Comparison of ENCODE assay signal across 18 cellular contexts in genomic region chr4:154478547-154478946, GRCh38. TPM values are rescaled to one million over a fixed set of nuclear protein-coding genes. Genes with fewer than 3 reads are reported as not detected.
DNase-seq lines count a peak whose midpoint lies in the region; ATAC-seq and TF ChIP-seq lines count a peak whose summit lies in the region.
"Had no signal": no experiment of that assay in that cellular context is flagged by ENCODE, and none has a peak within 500 bp of the region (broad histone marks: within the 10 kb centered on the region; RNA-seq: fewer than 3 reads in every experiment).

No MANE protein-coding gene starts in this region.

- peak; percentile 8 for ATAC-seq in GM18508 (IDR thresholded peaks at IDR 0.05; ENCODE audit: insufficient read depth, unreplicated experiment)
- ATAC-seq in GM19438 (IDR thresholded peaks at IDR 0.05; ENCODE audit: low read depth, unreplicated experiment) = peak; percentile 45
- peak; percentile 41 for ATAC-seq in HG02759 (IDR thresholded peaks at IDR 0.05; ENCODE audit: unreplicated experiment)
- peak; percentile 25 for ATAC-seq in HG03280 (IDR thresholded peaks at IDR 0.05; ENCODE audit: unreplicated experiment)
- ATAC-seq in GM21360 (IDR thresholded peaks at IDR 0.05; ENCODE audit: unreplicated experiment) = no peak
- ATAC-seq in natural killer cell treated with Interleukin-12 subunit alpha and Interleukin-12 subunit beta and Interleukin-15 and Interleukin-18, amount 100 ng/mL, for 72 hours = no peak
- ATAC-seq: activated CD8-positive, alpha-beta T cell treated with anti-CD3 and anti-CD28 coated beads for 36 hours; left cardiac atrium had no signal

- TF ChIP-seq POLR2A in uterus (IDR thresholded peaks at IDR 0.05) = no peak

- TF ChIP-seq CTCF in uterus (IDR thresholded peaks at IDR 0.05) = no peak

- H3K4me3 ChIP-seq in uterus = no peak overlapping the region
- H3K4me3 ChIP-seq: esophagus squamous epithelium, hepatocyte, spleen had no signal

- H3K4me1 ChIP-seq in uterus = no peaks in the 10 kb centered on the region
- H3K4me1 ChIP-seq: esophagus squamous epithelium, spleen had no signal

- H3K27me3 Mint-ChIP-seq in natural killer cell treated with Interleukin-12 subunit alpha and Interleukin-12 subunit beta and Interleukin-15 and Interleukin-18, amount 100 ng/mL, for 72 hours = peaks cover 8 to 14% of the 10 kb centered on the region in 2 donors

- H3K36me3 Mint-ChIP-seq in natural killer cell treated with Interleukin-12 subunit alpha and Interleukin-12 subunit beta and Interleukin-15 and Interleukin-18, amount 100 ng/mL, for 72 hours = no peaks in the 10 kb centered on the region

- H3K27ac ChIP-seq in uterus = no peak overlapping the region
- H3K27ac ChIP-seq: esophagus squamous epithelium, hepatocyte, spleen had no signal

- no peaks in the 10 kb centered on the region for H3K27me3 ChIP-seq in uterus

- H3K9me3 Mint-ChIP-seq in natural killer cell treated with Interleukin-12 subunit alpha and Interleukin-12 subunit beta and Interleukin-15 and Interleukin-18, amount 100 ng/mL, for 72 hours = no peaks in the 10 kb centered on the region
- H3K9me3 Mint-ChIP-seq: activated CD8-positive, alpha-beta T cell treated with anti-CD3 and anti-CD28 coated beads for 36 hours had no signal

- no peaks in the 10 kb centered on the region for H3K36me3 ChIP-seq in uterus
- H3K36me3 ChIP-seq: esophagus squamous epithelium, spleen had no signal

- no peak overlapping the region for H3K4me3 Mint-ChIP-seq in natural killer cell treated with Interleukin-12 subunit alpha and Interleukin-12 subunit beta and Interleukin-15 and Interleukin-18, amount 100 ng/mL, for 72 hours
- H3K4me3 Mint-ChIP-seq: activated CD8-positive, alpha-beta T cell treated with anti-CD3 and anti-CD28 coated beads for 36 hours had no signal

- DNase-seq in uterus (no peak), dedifferentiated amniotic fluid mesenchymal stem cell (ENCODE audit: extremely low spot score) (no peak)
- no peak for DNase-seq in natural killer cell treated with Interleukin-12 subunit alpha and Interleukin-12 subunit beta and Interleukin-15 and Interleukin-18, amount 100 ng/mL, for 72 hours (ENCODE audit: low spot score)
- DNase-seq: activated CD8-positive, alpha-beta T cell treated with anti-CD3 and anti-CD28 coated beads for 36 hours; dermis blood vessel endothelial cell; esophagus squamous epithelium; left cardiac atrium; MV-4-11; NCI-H2171 treated with DMSO at 0.1 percent for 48 hours; SHP77 treated with DMSO at 0.1 percent for 48 hours; spleen; substantia nigra had no signal

- no peaks in the 10 kb centered on the region for H3K9me3 ChIP-seq in uterus
- H3K9me3 ChIP-seq: esophagus squamous epithelium, spleen had no signal

- intact Hi-C loops in uterus (cut with DNase I; ENCODE audit: low total_unique reads) = no loop called here

- no peak overlapping the region for H3K27ac Mint-ChIP-seq in natural killer cell treated with Interleukin-12 subunit alpha and Interleukin-12 subunit beta and Interleukin-15 and Interleukin-18, amount 100 ng/mL, for 72 hours
- H3K27ac Mint-ChIP-seq: activated CD8-positive, alpha-beta T cell treated with anti-CD3 and anti-CD28 coated beads for 36 hours had no signal

- no peaks in the 10 kb centered on the region for H3K4me1 Mint-ChIP-seq in natural killer cell treated with Interleukin-12 subunit alpha and Interleukin-12 subunit beta and Interleukin-15 and Interleukin-18, amount 100 ng/mL, for 72 hours (ENCODE audit: low read depth in 2 of 2)

RNA-seq across cellular contexts. Expression of gene DCHS2, which starts 13.1 kb away (rescaled TPM):
- total RNA-seq in uterus = 10 to 100 TPM; 10.6 to 51.4 (median 17.5) TPM
- not detected for total RNA-seq in natural killer cell treated with Interleukin-12 subunit alpha and Interleukin-12 subunit beta and Interleukin-15 and Interleukin-18, amount 100 ng/mL, for 72 hours
- total RNA-seq: activated CD8-positive, alpha-beta T cell treated with anti-CD3 and anti-CD28 coated beads for 36 hours had no signal

Comparison
In these comparisons a context has a peak if more than half of its experiments do, and no peak if none do; other contexts are left out.
1. ATAC-seq: peak in GM18508 (single experiment), GM19438 (single experiment), HG02759 (single experiment) and HG03280 (single experiment); none in GM21360 (single experiment) and natural killer cell treated with Interleukin-12 subunit alpha and Interleukin-12 subunit beta and Interleukin-15 and Interleukin-18, amount 100 ng/mL, for 72 hours (0 of 2).
2. RNA of gene DCHS2, which starts 13.1 kb away (total RNA-seq): 10.6 to 51.4 TPM in uterus; not detected in natural killer cell treated with Interleukin-12 subunit alpha and Interleukin-12 subunit beta and Interleukin-15 and Interleukin-18, amount 100 ng/mL, for 72 hours; every median in the first group is over 10 times any median in the second.